In genomic region chr14:58199726-58200479, GRCh38 we compare ENCODE assay signal across 8 cellular contexts. TPM values are rescaled to one million over a fixed set of nuclear protein-coding genes. Genes with fewer than 3 reads are reported as not detected.
DNase-seq lines count a peak whose midpoint lies in the region; TF ChIP-seq lines count a peak whose summit lies in the region.

Gene ACTR10 (plus strand): TSS chr14:58200149. CDS start chr14:58200218, 69 bp downstream.

- H3K27ac Mint-ChIP-seq in nephron progenitor cell: peak within 1 kb of the TSS; percentile 95
- peak within 1 kb of the TSS; percentile 88 for H3K27ac Mint-ChIP-seq in stimulated activated naive CD8-positive, alpha-beta T cell treated with anti-CD3 and anti-CD28 coated beads, Interleukin-15, Interleukin-2, amounts not matched to agents 100 ng/mL and 50 ng/mL, for 24 hours

- H3K4me3 ChIP-seq in HAP-1 (peak within 1 kb of the TSS; percentile 95), MG63 (peak within 1 kb of the TSS; percentile 80)

- H3K4me3 Mint-ChIP-seq in nephron progenitor cell: peak within 1 kb of the TSS; percentile 98
- H3K4me3 Mint-ChIP-seq in stimulated activated naive CD8-positive, alpha-beta T cell treated with anti-CD3 and anti-CD28 coated beads, Interleukin-15, Interleukin-2, amounts not matched to agents 100 ng/mL and 50 ng/mL, for 24 hours: peak within 1 kb of the TSS; percentile 94

- H3K27me3 Mint-ChIP-seq in nephron progenitor cell (ENCODE audit: low read depth, poor library complexity): peaks cover 39% of the 10 kb centered on the region
- H3K27me3 Mint-ChIP-seq in stimulated activated naive CD8-positive, alpha-beta T cell treated with anti-CD3 and anti-CD28 coated beads, Interleukin-15, Interleukin-2, amounts not matched to agents 100 ng/mL and 50 ng/mL, for 24 hours: no peaks in the 10 kb centered on the region

- TF ChIP-seq CTCF in nephron progenitor cell (IDR thresholded peaks at IDR 0.05): no peak

- H3K27me3 ChIP-seq in HAP-1 (ENCODE audit: low read depth) (no peaks in the 10 kb centered on the region), MG63 (no peaks in the 10 kb centered on the region)

- no peaks in the 10 kb centered on the region for H3K9me3 ChIP-seq in HAP-1
- H3K9me3 ChIP-seq in MG63: no peaks in the 10 kb centered on the region

- DNase-seq in G401 (ENCODE audit: low spot score) (peak; percentile 91), HAP-1 (ENCODE audit: low spot score in 2 of 2) (peak; percentile 73 to 93), MG63 (peak; percentile 75), SIG-M5 (lab: John Stamatoyannopoulos, UW) (peak; percentile 29), activated gamma-delta T cell (lab: John Stamatoyannopoulos, UW) (peak; percentile 71), fibroblast of the conjunctiva (ENCODE audit: low read depth) (peak; percentile 41), nephron progenitor cell (peak; percentile 84)

- H3K9me3 Mint-ChIP-seq in nephron progenitor cell: no peaks in the 10 kb centered on the region
- H3K9me3 Mint-ChIP-seq in stimulated activated naive CD8-positive, alpha-beta T cell treated with anti-CD3 and anti-CD28 coated beads, Interleukin-15, Interleukin-2, amounts not matched to agents 100 ng/mL and 50 ng/mL, for 24 hours: no peaks in the 10 kb centered on the region

- H3K36me3 ChIP-seq in HAP-1 (replicated peaks) (no peaks in the 10 kb centered on the region), MG63 (peaks cover 5% of the 10 kb centered on the region)

- peaks cover 19% of the 10 kb centered on the region for H3K36me3 Mint-ChIP-seq in nephron progenitor cell (ENCODE audit: low read depth)
- peaks cover 18% of the 10 kb centered on the region for H3K36me3 Mint-ChIP-seq in stimulated activated naive CD8-positive, alpha-beta T cell treated with anti-CD3 and anti-CD28 coated beads, Interleukin-15, Interleukin-2, amounts not matched to agents 100 ng/mL and 50 ng/mL, for 24 hours (ENCODE audit: low read depth)

- in situ Hi-C loops in G401 (cut with HindIII; ENCODE audit: low sequenced_read_pairs): no loop called here
- in situ Hi-C loops in HAP-1 (cut with MboI; ENCODE audit: low sequenced_read_pairs): no loop called here

- H3K4me1 Mint-ChIP-seq in nephron progenitor cell: peaks cover 27% of the 10 kb centered on the region
- H3K4me1 Mint-ChIP-seq in stimulated activated naive CD8-positive, alpha-beta T cell treated with anti-CD3 and anti-CD28 coated beads, Interleukin-15, Interleukin-2, amounts not matched to agents 100 ng/mL and 50 ng/mL, for 24 hours (ENCODE audit: low read depth): peaks cover 32% of the 10 kb centered on the region

- peaks cover 10% of the 10 kb centered on the region for H3K4me1 ChIP-seq in HAP-1

RNA-seq across cellular contexts. Expression of gene ACTR10, which starts in this region (rescaled TPM):
- 49.2 and 56.0 TPM in 2 replicates for total RNA-seq in G401 (2014; rRNA removed; shearing (Covaris generic))
- total RNA-seq in MG63 (2014; rRNA removed; shearing (Covaris generic); ENCODE audit: low replicate concordance): 28.5 and 40.1 TPM in 2 replicates

Comparison
In these comparisons a context has a peak if more than half of its experiments do, and no peak if none do; other contexts are left out.
1. Peak in every context shown above with its lines: DNase-seq and H3K4me3 ChIP-seq.
2. DNase-seq: peak in every context shown above with its lines; median percentile 91 in G401; 84 in nephron progenitor cell; 83 in HAP-1; 75 in MG63; 71 in activated gamma-delta T cell; 41 in fibroblast of the conjunctiva; 29 in SIG-M5.